ENCODE assay signal across 8 cellular contexts in genomic region chr19:10517361-10517759, GRCh38. TPM values are rescaled to one million over a fixed set of nuclear protein-coding genes. Genes with fewer than 3 reads are reported as not detected.
A peak's percentile ranks its signal among the peaks of the same experiment; 100 is the strongest.
DNase-seq lines count a peak whose midpoint lies in the region; ATAC-seq and TF ChIP-seq lines count a peak whose summit lies in the region.

Gene S1PR5 (minus strand): TSS chr19:10517447. CDS start chr19:10515011, 2,436 bp downstream.

- H3K4me1 Mint-ChIP-seq in nephron = peaks cover 26% of the 10 kb centered on the region

- no peak for TF ChIP-seq CTCF in epithelial cell of esophagus (IDR thresholded peaks at IDR 0.05; ENCODE audit: insufficient read depth, low read depth, low read length, missing control alignments)
- TF ChIP-seq CTCF in nephron (IDR thresholded peaks at IDR 0.05; ENCODE audit: unreplicated experiment in 3 of 3) = no peak
- TF ChIP-seq CTCF in GM20000 (IDR thresholded peaks at IDR 0.05; ENCODE audit: extremely low read depth, missing control alignments) = no peak
- no peak for TF ChIP-seq CTCF in GM10266 (IDR thresholded peaks at IDR 0.05; ENCODE audit: control insufficient read depth, insufficient read depth, low read depth, missing control alignments)

- peak within 1 kb of the TSS; percentile 30 for H3K4me3 ChIP-seq in SJSA1
- H3K4me3 ChIP-seq in epithelial cell of esophagus (ENCODE audit: low read length) = peak within 1 kb of the TSS; percentile 74

- H3K4me1 ChIP-seq in SJSA1 (replicated peaks) = peaks cover 21% of the 10 kb centered on the region

- no peak within 1 kb of the TSS for H3K27ac ChIP-seq in SJSA1

- peaks cover 3% of the 10 kb centered on the region for H3K36me3 Mint-ChIP-seq in nephron (ENCODE audit: low read depth)

- no peaks in the 10 kb centered on the region; the same call in 1 of the 2 replicates for H3K9me3 ChIP-seq in SJSA1 (replicated peaks)

- no peaks in the 10 kb centered on the region for H3K36me3 ChIP-seq in SJSA1

- ATAC-seq in HG02798 (IDR thresholded peaks at IDR 0.05; ENCODE audit: poor library complexity, unreplicated experiment) = no peak

- H3K27me3 Mint-ChIP-seq in nephron (ENCODE audit: low read depth) = peaks cover 30% of the 10 kb centered on the region

- H3K27ac Mint-ChIP-seq in nephron = peak within 1 kb of the TSS; percentile 59 to 91 (median 77)

- H3K4me3 Mint-ChIP-seq in nephron = peak within 1 kb of the TSS; percentile 89 to 94 (median 91)

- H3K9me3 Mint-ChIP-seq in nephron = no peaks in the 10 kb centered on the region

- peaks cover 67% of the 10 kb centered on the region for H3K27me3 ChIP-seq in SJSA1 (replicated peaks)

- peak; percentile 66 for DNase-seq in activated effector memory CD4-positive, alpha-beta T cell treated with anti-CD3 and anti-CD28 coated beads, Interleukin-2, amount 50 U/mL, for 16 hours
- no peak for DNase-seq in activated effector memory CD4-positive, alpha-beta T cell treated with Interleukin-2 at 50 U/mL for 16 hours
- DNase-seq in SJSA1 (ENCODE audit: low read depth in 1 of 2, low spot score in 2 of 2) (peak in 1 of 2 experiments; percentile 48), epithelial cell of esophagus (ENCODE audit: low read depth) (peak; percentile 44), GM20000 (ENCODE audit: low spot score) (no peak), GM10266 (ENCODE audit: extremely low spot score) (no peak)

RNA-seq across cellular contexts. Expression of gene S1PR5, which starts in this region (rescaled TPM):
- total RNA-seq in SJSA1 (2014; rRNA removed; shearing (Covaris generic)) = 0.05 TPM in 1 of 2 replicates, not detected in the other

Comparison
In these comparisons a context has a peak if more than half of its experiments do, and no peak if none do; other contexts are left out.
1. DNase-seq: peak in activated effector memory CD4-positive, alpha-beta T cell treated with anti-CD3 and anti-CD28 coated beads, Interleukin-2, amount 50 U/mL, for 16 hours (single experiment) and epithelial cell of esophagus (single experiment); none in activated effector memory CD4-positive, alpha-beta T cell treated with Interleukin-2 at 50 U/mL for 16 hours (single experiment), GM20000 (single experiment) and GM10266 (single experiment).